In the genomic region with DNA sequence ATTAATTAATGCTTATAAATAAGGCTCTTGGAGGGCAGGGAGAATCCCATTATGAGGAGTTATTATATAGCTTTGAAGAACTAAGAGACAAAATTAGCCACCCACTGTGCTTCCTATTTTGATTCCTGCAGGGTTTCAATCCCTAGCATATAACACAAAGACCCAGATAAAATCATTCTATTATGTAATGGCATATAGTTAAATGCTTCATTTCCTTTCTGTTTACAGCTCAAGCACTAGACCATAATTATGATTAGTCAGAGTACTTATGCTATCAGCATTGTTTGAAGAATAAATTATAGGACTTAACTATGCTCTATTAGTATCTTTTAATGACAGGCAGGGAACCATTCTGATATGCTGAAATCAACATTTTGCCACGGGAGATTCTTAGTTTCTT, we compare ENCODE assay signal across 17 cellular contexts. TPM values are rescaled to one million over a fixed set of nuclear protein-coding genes. Genes with fewer than 3 reads are reported as not detected.
DNase-seq lines count a peak whose midpoint lies in the region; ATAC-seq, FAIRE-seq and TF ChIP-seq lines count a peak whose summit lies in the region.
"Had no signal": no experiment of that assay in that cellular context is flagged by ENCODE, and none has a peak within 500 bp of the region (broad histone marks: within the 10 kb centered on the region; RNA-seq: fewer than 3 reads in every experiment).

No MANE protein-coding gene starts in this region.

- H3K9me3 ChIP-seq in HEK293 (ENCODE audit: control insufficient read depth, insufficient read depth, low read depth, low read length) (no peaks in the 10 kb centered on the region), small intestine (ENCODE audit: control insufficient read depth, low read depth) (no peaks in the 10 kb centered on the region)
- H3K9me3 ChIP-seq: BLaER1 treated with 17β-estradiol and CSF1 and Interleukin-3, amounts not matched to agents 10 nM and 100 nM had no signal

- CTCF ChIA-PET in HEK293 (lab: Yijun Ruan, JAX), result interaction anchor here (0.6 to 2.3 kb wide), 3 partner anchors 15 to 518 kb away, joined by 3 to 13 read pairs (median 5); no protein-coding TSS in a partner anchor

- H3K36me3 ChIP-seq in HEK293 (ENCODE audit: control insufficient read depth in 2 of 2, insufficient read depth in 1 of 2, low read length in 2 of 2) (peaks cover 0 to 3% of the 10 kb centered on the region in 2 experiments; a peak in 2 of 3 replicates), small intestine (ENCODE audit: control insufficient read depth in 2 of 2, insufficient read depth in 2 of 2, low read length in 2 of 2) (no peaks in the 10 kb centered on the region)

- DNase-seq in NCI-H146 (lab: John Stamatoyannopoulos, UW) (peak; percentile 74), NCI-H748 treated with DMSO at 0.1 percent for 48 hours (lab: John Stamatoyannopoulos, UW) (peak; percentile 94), small intestine (peak; percentile 29), germinal center (ENCODE audit: low spot score) (no peak), NOMO-1 (lab: John Stamatoyannopoulos, UW; ENCODE audit: unreplicated experiment in 2 of 2) (no peak)
- DNase-seq: CD8-positive, alpha-beta T cell; DMS53; MV-4-11; NCI-H187 treated with DMSO at 0.1 percent for 48 hours; NCI-H2171 treated with DMSO at 0.1 percent for 48 hours; NCI-H446 had no signal

- peak; percentile 81 for FAIRE-seq in small intestine (lab: Jason Lieb, UNC)
- FAIRE-seq: GM12892 had no signal

- H3K27ac ChIP-seq in HEK293 (ENCODE audit: extremely low read depth, low read depth, low read length) (no peak overlapping the region), small intestine (ENCODE audit: low read depth in 1 of 2, low read length in 1 of 2) (no peak overlapping the region)
- H3K27ac ChIP-seq: BLaER1 treated with 17β-estradiol and CSF1 and Interleukin-3, amounts not matched to agents 10 nM and 100 nM; HL-60; KMS-11 had no signal

- H3K4me3 ChIP-seq in HEK293 (ENCODE audit: low read depth, low read length), result no peak overlapping the region
- H3K4me3 ChIP-seq in small intestine (ENCODE audit: low read depth in 1 of 2, low read length in 2 of 2), result no peak overlapping the region
- H3K4me3 ChIP-seq: BLaER1 treated with 17β-estradiol and CSF1 and Interleukin-3, amounts not matched to agents 10 nM and 100 nM had no signal

- 14 to 65% (median 42%) methylated on average over 1 of the region's 1 CpG for WGBS in small intestine, 3 donors

- no peak for ATAC-seq in HG03520 (IDR thresholded peaks at IDR 0.05; ENCODE audit: unreplicated experiment)
- ATAC-seq: CD8-positive, alpha-beta T cell had no signal

- POLR2A ChIA-PET in HEK293 (lab: Yijun Ruan, JAX), result no interaction called here

- TF ChIP-seq CTCF in HEK293 (tag by site-specific recombination; IDR thresholded peaks at IDR 0.05), result no peak

- H3K4me1 ChIP-seq in HEK293 (ENCODE audit: control insufficient read depth, insufficient read depth, low read length) (no peaks in the 10 kb centered on the region), small intestine (ENCODE audit: control insufficient read depth in 2 of 2, insufficient read depth in 1 of 2, low read depth in 1 of 2, low read length in 1 of 2) (no peaks in the 10 kb centered on the region)

- no peaks in the 10 kb centered on the region for H3K27me3 ChIP-seq in small intestine (ENCODE audit: control insufficient read depth in 2 of 2, insufficient read depth in 2 of 2, low read length in 2 of 2)
- H3K27me3 ChIP-seq: BLaER1 treated with 17β-estradiol and CSF1 and Interleukin-3, amounts not matched to agents 10 nM and 100 nM had no signal

TF ChIP-seq in HEK293, 187 proteins besides CTCF, POLR2A, EP300 and RAD21 (continues in another document):
- 0 out of 2 replicates have a peak, but pooled peaks have one; percentile 35 for TF ChIP-seq KLF10 (tag by site-specific recombination; IDR thresholded peaks at IDR 0.05)
- TF ChIP-seq, protein P1, sequence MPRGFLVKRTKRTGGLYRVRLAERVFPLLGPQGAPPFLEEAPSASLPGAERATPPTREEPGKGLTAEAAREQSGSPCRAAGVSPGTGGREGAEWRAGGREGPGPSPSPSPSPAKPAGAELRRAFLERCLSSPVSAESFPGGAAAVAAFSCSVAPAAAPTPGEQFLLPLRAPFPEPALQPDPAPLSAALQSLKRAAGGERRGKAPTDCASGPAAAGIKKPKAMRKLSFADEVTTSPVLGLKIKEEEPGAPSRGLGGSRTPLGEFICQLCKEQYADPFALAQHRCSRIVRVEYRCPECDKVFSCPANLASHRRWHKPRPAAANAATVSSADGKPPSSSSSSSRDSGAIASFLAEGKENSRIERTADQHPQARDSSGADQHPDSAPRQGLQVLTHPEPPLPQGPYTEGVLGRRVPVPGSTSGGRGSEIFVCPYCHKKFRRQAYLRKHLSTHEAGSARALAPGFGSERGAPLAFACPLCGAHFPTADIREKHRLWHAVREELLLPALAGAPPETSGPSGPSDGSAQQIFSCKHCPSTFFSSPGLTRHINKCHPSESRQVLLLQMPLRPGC (tag by site-specific recombination; IDR thresholded peaks at IDR 0.05), result 0 out of 2 replicates have a peak, but pooled peaks have one; percentile 37
- peak; percentile 50; the same call in 1 of the 2 replicates for TF ChIP-seq ZNF843 (tag by site-specific recombination; IDR thresholded peaks at IDR 0.05)
- peak; percentile 95 for TF ChIP-seq SP7 (tag by site-specific recombination; IDR thresholded peaks at IDR 0.05)
- TF ChIP-seq, protein P2, sequence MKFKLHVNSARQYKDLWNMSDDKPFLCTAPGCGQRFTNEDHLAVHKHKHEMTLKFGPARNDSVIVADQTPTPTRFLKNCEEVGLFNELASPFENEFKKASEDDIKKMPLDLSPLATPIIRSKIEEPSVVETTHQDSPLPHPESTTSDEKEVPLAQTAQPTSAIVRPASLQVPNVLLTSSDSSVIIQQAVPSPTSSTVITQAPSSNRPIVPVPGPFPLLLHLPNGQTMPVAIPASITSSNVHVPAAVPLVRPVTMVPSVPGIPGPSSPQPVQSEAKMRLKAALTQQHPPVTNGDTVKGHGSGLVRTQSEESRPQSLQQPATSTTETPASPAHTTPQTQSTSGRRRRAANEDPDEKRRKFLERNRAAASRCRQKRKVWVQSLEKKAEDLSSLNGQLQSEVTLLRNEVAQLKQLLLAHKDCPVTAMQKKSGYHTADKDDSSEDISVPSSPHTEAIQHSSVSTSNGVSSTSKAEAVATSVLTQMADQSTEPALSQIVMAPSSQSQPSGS (tag by site-specific recombination; IDR thresholded peaks at IDR 0.05; ENCODE audit: low read depth), result no peak
- no peak for TF ChIP-seq ZNF560 (tag by site-specific recombination; IDR thresholded peaks at IDR 0.05; ENCODE audit: borderline replicate concordance)
- TF ChIP-seq ZNF600 (tag by site-specific recombination; IDR thresholded peaks at IDR 0.05), result no peak
- TF ChIP-seq ZNF366 (tag by site-specific recombination; conservative IDR thresholded peaks at IDR 0.05), result 0 out of 2 replicates have a peak, but pooled peaks have one; percentile 18
- peak; percentile 63 for TF ChIP-seq GLI2 (tag by site-specific recombination; IDR thresholded peaks at IDR 0.05; ENCODE audit: borderline replicate concordance, low read depth)
- peak; percentile 85 for TF ChIP-seq OSR2 (tag by site-specific recombination; IDR thresholded peaks at IDR 0.05)
- TF ChIP-seq IKZF3 (tag by site-specific recombination; IDR thresholded peaks at IDR 0.05), result peak; percentile 61
- TF ChIP-seq ZBTB17 (tag by site-specific recombination; IDR thresholded peaks at IDR 0.05), result peak; percentile 54; the same call in 1 of the 2 replicates
- TF ChIP-seq MYNN (tag by site-specific recombination; IDR thresholded peaks at IDR 0.05; ENCODE audit: borderline replicate concordance), result no peak
- TF ChIP-seq ZNF830 (tag by site-specific recombination; IDR thresholded peaks at IDR 0.05; ENCODE audit: low read depth), result no peak
- TF ChIP-seq ZFP37 (tag by site-specific recombination; IDR thresholded peaks at IDR 0.05), result no peak
- TF ChIP-seq ZIC2 (tag by site-specific recombination; IDR thresholded peaks at IDR 0.05), result peak; percentile 42; the same call in 1 of the 2 replicates
- TF ChIP-seq, protein P3, sequence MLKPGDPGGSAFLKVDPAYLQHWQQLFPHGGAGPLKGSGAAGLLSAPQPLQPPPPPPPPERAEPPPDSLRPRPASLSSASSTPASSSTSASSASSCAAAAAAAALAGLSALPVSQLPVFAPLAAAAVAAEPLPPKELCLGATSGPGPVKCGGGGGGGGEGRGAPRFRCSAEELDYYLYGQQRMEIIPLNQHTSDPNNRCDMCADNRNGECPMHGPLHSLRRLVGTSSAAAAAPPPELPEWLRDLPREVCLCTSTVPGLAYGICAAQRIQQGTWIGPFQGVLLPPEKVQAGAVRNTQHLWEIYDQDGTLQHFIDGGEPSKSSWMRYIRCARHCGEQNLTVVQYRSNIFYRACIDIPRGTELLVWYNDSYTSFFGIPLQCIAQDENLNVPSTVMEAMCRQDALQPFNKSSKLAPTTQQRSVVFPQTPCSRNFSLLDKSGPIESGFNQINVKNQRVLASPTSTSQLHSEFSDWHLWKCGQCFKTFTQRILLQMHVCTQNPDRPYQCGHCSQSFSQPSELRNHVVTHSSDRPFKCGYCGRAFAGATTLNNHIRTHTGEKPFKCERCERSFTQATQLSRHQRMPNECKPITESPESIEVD (tag by site-specific recombination; IDR thresholded peaks at IDR 0.05), result peak; percentile 59; the same call in 1 of the 2 replicates
- TF ChIP-seq ZNF660 (tag by site-specific recombination; IDR thresholded peaks at IDR 0.05), result no peak
- TF ChIP-seq ZEB2 (tag by site-specific recombination; IDR thresholded peaks at IDR 0.05), result peak; percentile 58
- TF ChIP-seq ZNF426 (tag by site-specific recombination; IDR thresholded peaks at IDR 0.05), result no peak
- TF ChIP-seq TCF7L2 (IDR thresholded peaks at IDR 0.05; ENCODE audit: borderline replicate concordance, low read depth, low read length), result peak; percentile 90; the same call in 1 of the 2 replicates
- TF ChIP-seq ZNF777 (tag by site-specific recombination; IDR thresholded peaks at IDR 0.05; ENCODE audit: borderline replicate concordance), result no peak
- no peak for TF ChIP-seq ZNF530 (tag by site-specific recombination; IDR thresholded peaks at IDR 0.05; ENCODE audit: low read depth)
- TF ChIP-seq, protein P4, sequence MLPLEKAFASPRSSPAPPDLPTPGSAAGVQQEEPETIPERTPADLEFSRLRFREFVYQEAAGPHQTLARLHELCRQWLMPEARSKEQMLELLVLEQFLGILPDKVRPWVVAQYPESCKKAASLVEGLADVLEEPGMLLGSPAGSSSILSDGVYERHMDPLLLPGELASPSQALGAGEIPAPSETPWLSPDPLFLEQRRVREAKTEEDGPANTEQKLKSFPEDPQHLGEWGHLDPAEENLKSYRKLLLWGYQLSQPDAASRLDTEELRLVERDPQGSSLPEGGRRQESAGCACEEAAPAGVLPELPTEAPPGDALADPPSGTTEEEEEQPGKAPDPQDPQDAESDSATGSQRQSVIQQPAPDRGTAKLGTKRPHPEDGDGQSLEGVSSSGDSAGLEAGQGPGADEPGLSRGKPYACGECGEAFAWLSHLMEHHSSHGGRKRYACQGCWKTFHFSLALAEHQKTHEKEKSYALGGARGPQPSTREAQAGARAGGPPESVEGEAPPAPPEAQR (tag by site-specific recombination; IDR thresholded peaks at IDR 0.05), result no peak

RNA-seq across cellular contexts. Expression of a gene that starts 9.1 kb away (rescaled TPM):
- 1 to 10 TPM in 1 of 3 donors, under 1 TPM in 2; 0.22 to 1.9 (median 0.54) TPM for polyA plus RNA-seq in small intestine

Comparison
In these comparisons a context has a peak if more than half of its experiments do, and no peak if none do; other contexts are left out.
1. DNase-seq: peak in NCI-H146 (single experiment), NCI-H748 treated with DMSO at 0.1 percent for 48 hours (single experiment) and small intestine (single experiment); none in germinal center (single experiment) and NOMO-1 (0 of 2).